ENCODE assay signal across 28 cellular contexts in the genomic region with DNA sequence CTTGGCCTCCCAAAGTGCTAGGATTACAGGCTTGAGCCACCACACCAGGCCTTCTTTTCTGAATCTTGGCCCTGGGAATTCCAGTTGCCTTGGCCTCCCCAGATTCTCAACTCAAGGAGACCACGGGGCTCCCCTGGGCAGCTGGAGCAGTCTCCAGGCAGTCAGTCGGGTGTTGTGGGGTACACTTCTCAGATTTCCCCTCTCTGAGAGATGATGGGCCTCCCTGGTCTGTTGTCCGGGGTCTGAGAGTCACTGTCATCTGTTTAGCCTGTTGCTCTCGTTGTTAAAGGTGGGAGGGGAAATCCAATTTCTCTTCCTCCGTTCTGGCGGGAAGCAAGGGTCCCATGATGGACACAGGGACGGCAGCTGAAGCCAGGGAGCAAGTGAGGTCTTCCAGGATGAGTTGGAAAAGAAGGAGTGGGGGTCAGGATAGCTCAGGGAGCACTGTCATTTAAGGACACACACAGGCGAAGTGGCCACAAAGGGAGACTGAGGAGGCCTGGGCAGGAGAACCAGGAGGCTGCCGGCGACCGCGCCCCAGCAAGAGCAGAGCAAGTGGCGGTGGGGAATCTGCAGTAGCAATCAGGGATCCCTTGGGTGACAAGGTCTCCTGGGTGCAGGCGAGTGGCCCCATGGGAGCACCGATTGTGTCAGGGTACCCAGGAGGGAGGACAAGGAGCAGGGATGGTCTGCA.
"Had no signal": no experiment of that assay in that cellular context is flagged by ENCODE, and none has a peak within 500 bp of the region (broad histone marks: within the 10 kb centered on the region; RNA-seq: fewer than 3 reads in every experiment).

No MANE protein-coding gene starts in this region.

- H3K36me3 Mint-ChIP-seq: activated CD8-positive, alpha-beta memory T cell treated with anti-CD3 and anti-CD28 coated beads, Interleukin-2, amount 10 ng/mL, durations not matched to agents 7 days and 5 days; activated naive CD4-positive, alpha-beta T cell treated with anti-CD3 and anti-CD28 coated beads, Interleukin-2, amount 50 U/mL, for 72 hours had no signal

- H3K4me1 ChIP-seq: SJSA1 had no signal

- DNase-seq: activated CD4-positive, alpha-beta T cell treated with anti-CD3 and anti-CD28 coated beads, Interleukin-2, amount 10 ng/mL, durations not matched to agents 24 days and 14 days; activated CD4-positive, alpha-beta T cell treated with anti-CD3 and anti-CD28 coated beads, Interleukin-2, amount 50 U/mL, for 48 hours; activated CD4-positive, CD25-positive, alpha-beta regulatory T cell treated with anti-CD3 and anti-CD28 coated beads, Interleukin-2, amount 50 U/mL, for 72 hours; activated CD8-positive, alpha-beta memory T cell treated with anti-CD3 and anti-CD28 coated beads, Interleukin-2, amount 10 ng/mL, durations not matched to agents 7 days and 5 days; activated naive CD4-positive, alpha-beta T cell treated with Interleukin-2 at 50 U/mL for 16 hours; activated naive CD8-positive, alpha-beta T cell treated with anti-CD3 and anti-CD28 coated beads, Interleukin-2, amount 50 U/mL, for 24 hours; activated T-cell treated with anti-CD3 and anti-CD28 coated beads, Interleukin-2, amount 50 U/mL, for 24 hours; amniotic stem cell; body of pancreas; central memory CD4-positive, alpha-beta T cell; KG1; MV-4-11; NCI-H1092 treated with DMSO at 0.1 percent for 48 hours; NCI-H1417 treated with DMSO at 0.1 percent for 48 hours; NCI-H1694; NCI-H2029; NCI-H2107; NCI-H2171 treated with DMSO at 0.1 percent for 48 hours; NCI-H524; SHP77; SW 1271 had no signal

- FAIRE-seq: bronchial epithelial cell, RCC 7860 had no signal

- ATAC-seq: activated CD8-positive, alpha-beta memory T cell treated with anti-CD3 and anti-CD28 coated beads, Interleukin-2, amount 10 ng/mL, durations not matched to agents 7 days and 5 days; activated naive CD4-positive, alpha-beta T cell treated with anti-CD3 and anti-CD28 coated beads, Interleukin-2, amount 50 U/mL, for 72 hours; activated naive CD8-positive, alpha-beta T cell treated with anti-CD3 and anti-CD28 coated beads, Interleukin-2, amount 50 U/mL, for 24 hours; body of pancreas; SK-N-SH treated with all-trans-retinoic acid at 6 μM for 48 hours had no signal

- H3K27me3 ChIP-seq: ascending aorta, body of pancreas, SJSA1 had no signal

- H3K27ac ChIP-seq: ascending aorta, body of pancreas, SJSA1 had no signal

- H3K27ac Mint-ChIP-seq: activated CD4-positive, alpha-beta T cell treated with anti-CD3 and anti-CD28 coated beads, Interleukin-2, amount 10 ng/mL, durations not matched to agents 24 days and 14 days; activated CD8-positive, alpha-beta memory T cell treated with anti-CD3 and anti-CD28 coated beads, Interleukin-2, amount 10 ng/mL, durations not matched to agents 7 days and 5 days; activated naive CD4-positive, alpha-beta T cell treated with anti-CD3 and anti-CD28 coated beads, Interleukin-2, amount 50 U/mL, for 72 hours; activated naive CD8-positive, alpha-beta T cell treated with anti-CD3 and anti-CD28 coated beads, Interleukin-2, amount 50 U/mL, for 24 hours; activated T-cell treated with anti-CD3 and anti-CD28 coated beads, Interleukin-2, amount 50 U/mL, for 24 hours; T-helper 1 cell treated with Interleukin-12 subunit alpha and Interleukin-12 subunit beta and Interleukin-4 antibody, amounts not matched to agents 30 μg/mL and 1 μg/mL, for 36 hours had no signal

- H3K9me3 Mint-ChIP-seq: activated CD4-positive, alpha-beta T cell treated with anti-CD3 and anti-CD28 coated beads, Interleukin-2, amount 10 ng/mL, durations not matched to agents 24 days and 14 days; activated naive CD4-positive, alpha-beta T cell treated with anti-CD3 and anti-CD28 coated beads, Interleukin-2, amount 50 U/mL, for 72 hours; activated naive CD8-positive, alpha-beta T cell treated with anti-CD3 and anti-CD28 coated beads, Interleukin-2, amount 50 U/mL, for 24 hours; activated T-cell treated with anti-CD3 and anti-CD28 coated beads, Interleukin-2, amount 50 U/mL, for 24 hours; T-helper 1 cell treated with Interleukin-12 subunit alpha and Interleukin-12 subunit beta and Interleukin-4 antibody, amounts not matched to agents 30 μg/mL and 1 μg/mL, for 36 hours had no signal

- H3K4me3 Mint-ChIP-seq: activated CD4-positive, alpha-beta T cell treated with anti-CD3 and anti-CD28 coated beads, Interleukin-2, amount 10 ng/mL, durations not matched to agents 24 days and 14 days; activated CD8-positive, alpha-beta memory T cell treated with anti-CD3 and anti-CD28 coated beads, Interleukin-2, amount 10 ng/mL, durations not matched to agents 7 days and 5 days; activated naive CD8-positive, alpha-beta T cell treated with anti-CD3 and anti-CD28 coated beads, Interleukin-2, amount 50 U/mL, for 24 hours; activated T-cell treated with anti-CD3 and anti-CD28 coated beads, Interleukin-2, amount 50 U/mL, for 24 hours; T-helper 1 cell treated with Interleukin-12 subunit alpha and Interleukin-12 subunit beta and Interleukin-4 antibody, amounts not matched to agents 30 μg/mL and 1 μg/mL, for 36 hours had no signal

- H3K9me3 ChIP-seq: ascending aorta, body of pancreas, SJSA1 had no signal

- H3K4me3 ChIP-seq: ascending aorta, body of pancreas, SJSA1 had no signal
